Comparison of ENCODE assay signal across 27 cellular contexts in genomic region chr7:106392565-106392964, GRCh38.
A peak's percentile ranks its signal among the peaks of the same experiment; 100 is the strongest.
DNase-seq lines count a peak whose midpoint lies in the region; ATAC-seq, FAIRE-seq and TF ChIP-seq lines count a peak whose summit lies in the region.
"Had no signal": no experiment of that assay in that cellular context is flagged by ENCODE, and none has a peak within 500 bp of the region (broad histone marks: within the 10 kb centered on the region; RNA-seq: fewer than 3 reads in every experiment).

No MANE protein-coding gene starts in this region.

- intact Hi-C loops in pancreas (cut with DNase I), result no loop called here

- no peak for FAIRE-seq in pancreas (lab: Jason Lieb, UNC)
- FAIRE-seq: A204.1, D721Med, GM18507 had no signal

- H3K4me3 ChIP-seq in pancreas, result no peak overlapping the region
- H3K4me3 ChIP-seq: BLaER1, HAP-1, SJSA1 had no signal

- peaks cover 3% of the 10 kb centered on the region for H3K4me1 Mint-ChIP-seq in activated naive CD8-positive, alpha-beta T cell treated with anti-CD3 and anti-CD28 coated beads, Interleukin-2, amount 50 U/mL, for 24 hours
- H3K4me1 Mint-ChIP-seq in activated naive CD8-positive, alpha-beta T cell treated with anti-CD3 and anti-CD28 coated beads for 36 hours, result peaks cover 3% of the 10 kb centered on the region
- H3K4me1 Mint-ChIP-seq: CD4-positive, CD25-positive, alpha-beta regulatory T cell had no signal

- WGBS in pancreas, 2 donors, result 31 to 37% methylated on average over 2 of the region's 2 CpGs

- peaks cover 12% of the 10 kb centered on the region for H3K9me3 Mint-ChIP-seq in activated naive CD8-positive, alpha-beta T cell treated with anti-CD3 and anti-CD28 coated beads, Interleukin-2, amount 50 U/mL, for 24 hours
- peaks cover 4% of the 10 kb centered on the region for H3K9me3 Mint-ChIP-seq in activated naive CD8-positive, alpha-beta T cell treated with anti-CD3 and anti-CD28 coated beads for 36 hours
- H3K9me3 Mint-ChIP-seq: CD4-positive, CD25-positive, alpha-beta regulatory T cell had no signal

- no peak overlapping the region for H3K27ac Mint-ChIP-seq in activated naive CD8-positive, alpha-beta T cell treated with anti-CD3 and anti-CD28 coated beads, Interleukin-2, amount 50 U/mL, for 24 hours
- no peak overlapping the region for H3K27ac Mint-ChIP-seq in activated naive CD8-positive, alpha-beta T cell treated with anti-CD3 and anti-CD28 coated beads for 36 hours
- H3K27ac Mint-ChIP-seq: CD4-positive, CD25-positive, alpha-beta regulatory T cell; HFFc6 had no signal

- H3K27me3 ChIP-seq in pancreas, result no peaks in the 10 kb centered on the region
- H3K27me3 ChIP-seq: BLaER1, SJSA1 had no signal

- H3K27me3 Mint-ChIP-seq in activated naive CD8-positive, alpha-beta T cell treated with anti-CD3 and anti-CD28 coated beads, Interleukin-2, amount 50 U/mL, for 24 hours, result peaks cover 30% of the 10 kb centered on the region
- peaks cover 52% of the 10 kb centered on the region for H3K27me3 Mint-ChIP-seq in activated naive CD8-positive, alpha-beta T cell treated with anti-CD3 and anti-CD28 coated beads for 36 hours

- no peak for TF ChIP-seq CTCF in pancreas (IDR thresholded peaks at IDR 0.05)

- peak; percentile 36 for ATAC-seq in activated naive CD8-positive, alpha-beta T cell treated with anti-CD3 and anti-CD28 coated beads, Interleukin-2, amount 50 U/mL, for 24 hours
- ATAC-seq in esophagus mucosa (peak; percentile 70), pancreas (no peak), GM19035 (IDR thresholded peaks at IDR 0.05; ENCODE audit: unreplicated experiment) (no peak)
- ATAC-seq: Right ventricle myocardium inferior had no signal

- H3K9me3 ChIP-seq in pancreas, result no peaks in the 10 kb centered on the region
- H3K9me3 ChIP-seq: BLaER1, HAP-1, SJSA1 had no signal

- H3K27ac ChIP-seq in pancreas, result no peak overlapping the region
- H3K27ac ChIP-seq: BLaER1, SJSA1 had no signal

- no peaks in the 10 kb centered on the region for H3K36me3 ChIP-seq in pancreas
- H3K36me3 ChIP-seq: BLaER1, HAP-1, SJSA1 had no signal

- H3K4me3 Mint-ChIP-seq in activated naive CD8-positive, alpha-beta T cell treated with anti-CD3 and anti-CD28 coated beads, Interleukin-2, amount 50 U/mL, for 24 hours, result no peak overlapping the region
- H3K4me3 Mint-ChIP-seq in activated naive CD8-positive, alpha-beta T cell treated with anti-CD3 and anti-CD28 coated beads for 36 hours, result no peak overlapping the region
- H3K4me3 Mint-ChIP-seq: CD4-positive, CD25-positive, alpha-beta regulatory T cell; HFFc6 had no signal

- DNase-seq in activated naive CD8-positive, alpha-beta T cell treated with anti-CD3 and anti-CD28 coated beads, Interleukin-2, amount 50 U/mL, for 24 hours, result no peak
- DNase-seq in activated naive CD8-positive, alpha-beta T cell treated with anti-CD3 and anti-CD28 coated beads for 36 hours, result no peak
- DNase-seq in M059J (ENCODE audit: low read depth) (peak; percentile 39), renal cortical epithelial cell (ENCODE audit: low read depth) (peak; percentile 31), iPS-NIHi11 (ENCODE audit: low spot score) (no peak), pancreas (no peak)
- DNase-seq: CD4-positive, CD25-positive, alpha-beta regulatory T cell; GOT3; HFFc6; IMR-90; KG1; NCI-H1092; NCI-H1417 treated with DMSO at 0.1 percent for 48 hours; NCI-H187; NCI-H2081 treated with DMSO at 0.1 percent for 48 hours; NCI-H2171; NCI-H524 treated with DMSO at 0.1 percent for 48 hours; NCI-H774 had no signal

- no peaks in the 10 kb centered on the region for H3K4me1 ChIP-seq in pancreas
- H3K4me1 ChIP-seq: BLaER1, HAP-1, SJSA1 had no signal

- H3K36me3 Mint-ChIP-seq in activated naive CD8-positive, alpha-beta T cell treated with anti-CD3 and anti-CD28 coated beads, Interleukin-2, amount 50 U/mL, for 24 hours (ENCODE audit: low read depth), result peaks cover 2% of the 10 kb centered on the region
- H3K36me3 Mint-ChIP-seq in activated naive CD8-positive, alpha-beta T cell treated with anti-CD3 and anti-CD28 coated beads for 36 hours, result peaks cover 1% of the 10 kb centered on the region
- H3K36me3 Mint-ChIP-seq: CD4-positive, CD25-positive, alpha-beta regulatory T cell had no signal

Comparison
In these comparisons a context has a peak if more than half of its experiments do, and no peak if none do; other contexts are left out.
1. ATAC-seq: peak in activated naive CD8-positive, alpha-beta T cell treated with anti-CD3 and anti-CD28 coated beads, Interleukin-2, amount 50 U/mL, for 24 hours (single experiment) and esophagus mucosa (single experiment); none in pancreas (0 of 4) and GM19035 (single experiment).
2. DNase-seq: peak in M059J (single experiment) and renal cortical epithelial cell (single experiment); none in activated naive CD8-positive, alpha-beta T cell treated with anti-CD3 and anti-CD28 coated beads, Interleukin-2, amount 50 U/mL, for 24 hours (single experiment), activated naive CD8-positive, alpha-beta T cell treated with anti-CD3 and anti-CD28 coated beads for 36 hours (single experiment), iPS-NIHi11 (single experiment) and pancreas (0 of 6).